ENCODE assay signal across 17 cellular contexts in genomic region chr1:160496334-160496733, GRCh38. TPM values are rescaled to one million over a fixed set of nuclear protein-coding genes. Genes with fewer than 3 reads are reported as not detected.
"Had no signal": no experiment of that assay in that cellular context is flagged by ENCODE, and none has a peak within 500 bp of the region (broad histone marks: within the 10 kb centered on the region; RNA-seq: fewer than 3 reads in every experiment).

No MANE protein-coding gene starts in this region.

- ATAC-seq: gastrocnemius medialis, heart left ventricle, upper lobe of right lung had no signal

- H3K4me3 ChIP-seq: adrenal gland, cardiac muscle cell, gastrocnemius medialis, heart left ventricle, prostate gland, thoracic aorta, upper lobe of right lung had no signal

- H3K36me3 ChIP-seq: adrenal gland, cardiac muscle cell, gastrocnemius medialis, heart left ventricle, prostate gland, thoracic aorta, upper lobe of right lung had no signal

- H3K27ac ChIP-seq: adrenal gland, cardiac muscle cell, gastrocnemius medialis, heart left ventricle, prostate gland, thoracic aorta, upper lobe of right lung had no signal

- H3K4me1 Mint-ChIP-seq: neural crest cell had no signal

- H3K27me3 ChIP-seq: adrenal gland, cardiac muscle cell, gastrocnemius medialis, heart left ventricle, upper lobe of right lung had no signal

- H3K9me3 ChIP-seq: adrenal gland, gastrocnemius medialis, prostate gland, upper lobe of right lung had no signal

- H3K4me3 Mint-ChIP-seq: neural crest cell had no signal

- DNase-seq: activated effector memory CD4-positive, alpha-beta T cell treated with anti-CD3 and anti-CD28 coated beads, Interleukin-2, amount 50 U/mL, for 16 hours; adrenal gland; gastrocnemius medialis; heart left ventricle; mesendoderm; right cardiac atrium; small intestine; stimulated activated CD4-positive, alpha-beta T cell treated with anti-CD3 and anti-CD28 coated beads, Interleukin-4, amount 100 ng/mL, for 24 hours; T1000; upper lobe of right lung had no signal

- H3K4me1 ChIP-seq: adrenal gland, gastrocnemius medialis, prostate gland, upper lobe of right lung had no signal

RNA-seq across cellular contexts. Expression of gene SLAMF6, which starts 26.7 kb away (rescaled TPM):
- total RNA-seq: cardiac muscle cell, dermis microvascular lymphatic vessel endothelial cell, epithelial cell of proximal tubule, neural crest cell, osteoblast had no signal
- polyA plus RNA-seq: cardiac muscle cell had no signal
